Comparison of ENCODE assay signal across 10 cellular contexts in genomic region chr4:170088686-170089085, GRCh38. TPM values are rescaled to one million over a fixed set of nuclear protein-coding genes. Genes with fewer than 3 reads are reported as not detected.
DNase-seq lines count a peak whose midpoint lies in the region; ATAC-seq and TF ChIP-seq lines count a peak whose summit lies in the region.
"Had no signal": no experiment of that assay in that cellular context is flagged by ENCODE, and none has a peak within 500 bp of the region (broad histone marks: within the 10 kb centered on the region; RNA-seq: fewer than 3 reads in every experiment).

No MANE protein-coding gene starts in this region.

- no peaks in the 10 kb centered on the region for H3K79me1 ChIP-seq in H9 (ENCODE audit: insufficient read depth, low read depth, low read length, poor library complexity, severe bottlenecking)

- no peak overlapping the region for H3K14ac ChIP-seq in H9 (ENCODE audit: insufficient read depth, low read length)

- H2BK5ac ChIP-seq in H9 (ENCODE audit: insufficient read length, low read length) = no peak overlapping the region

- H3K23me2 ChIP-seq in H9 (ENCODE audit: insufficient read length, low read depth, low read length, poor library complexity, severe bottlenecking) = peaks cover 9% of the 10 kb centered on the region

- H3K9ac ChIP-seq in H9 (ENCODE audit: extremely low read depth, insufficient read length, low read length) = no peak overlapping the region

- peaks cover 17 to 18% of the 10 kb centered on the region in 2 experiments for H3K4me1 Mint-ChIP-seq in H9

- TF ChIP-seq CTCF in H9 (conservative IDR thresholded peaks at IDR 0.05) (no peak), foreskin fibroblast (IDR thresholded peaks at IDR 0.05; ENCODE audit: low read depth, low read length) (no peak)

- H3T11ph ChIP-seq in H9 (ENCODE audit: low read length) = no peak overlapping the region

- H3K27me3 ChIP-seq in H9 (ENCODE audit: insufficient read depth, low read length) = no peaks in the 10 kb centered on the region

- DNase-seq in H9 (no peak), SHP77 treated with DMSO at 0.1 percent for 48 hours (lab: John Stamatoyannopoulos, UW) (peak; percentile 13), foreskin fibroblast (no peak), skeletal muscle cell (ENCODE audit: low read depth) (no peak), hepatic stellate cell (ENCODE audit: low spot score) (no peak)
- DNase-seq: activated naive CD8-positive, alpha-beta T cell treated with anti-CD3 and anti-CD28 coated beads for 36 hours; stimulated activated naive CD4-positive, alpha-beta T cell had no signal

- H2AK5ac ChIP-seq in H9 (ENCODE audit: insufficient read length, low read length) = no peak overlapping the region

- no peaks in the 10 kb centered on the region for H3K4me1 ChIP-seq in H9 (ENCODE audit: insufficient read depth, low read length)

- no peak overlapping the region for H2BK120ac ChIP-seq in H9 (ENCODE audit: low read depth, low read length, poor library complexity, severe bottlenecking)

- ATAC-seq in GM18858 (IDR thresholded peaks at IDR 0.05; ENCODE audit: unreplicated experiment) = no peak
- ATAC-seq in GM18868 (IDR thresholded peaks at IDR 0.05; ENCODE audit: unreplicated experiment) = no peak
- ATAC-seq in HG02678 (IDR thresholded peaks at IDR 0.05; ENCODE audit: unreplicated experiment) = no peak

- H4K91ac ChIP-seq in H9 (ENCODE audit: insufficient read length, low read depth, low read length) = no peak overlapping the region

- no peak overlapping the region for H2BK20ac ChIP-seq in H9 (ENCODE audit: low read depth, low read length, poor library complexity, severe bottlenecking)

- H4K8ac ChIP-seq in H9 (replicated peaks; ENCODE audit: insufficient read length, low read depth, low read length) = no peak overlapping the region

- no peak overlapping the region for H2BK12ac ChIP-seq in H9 (ENCODE audit: insufficient read length, low read depth, low read length)

- H3K9me3 ChIP-seq in H9 (ENCODE audit: control insufficient read depth, low read depth, low read length) = no peaks in the 10 kb centered on the region

- H3K4me3 ChIP-seq in foreskin fibroblast (ENCODE audit: low read depth in 1 of 2, low read length in 2 of 2) (peak overlapping the region; percentile 65 to 73), skeletal muscle cell (ENCODE audit: low read depth, low read length) (peak overlapping the region; percentile 77)

- no CpG with 5 or more reads among the region's 2 CpGs for WGBS in H9 (ENCODE audit: extremely low coverage, insufficient read length, low lambda C conversion rate)

- H3K27ac ChIP-seq in H9 (ENCODE audit: insufficient read length, low read depth, low read length) = no peak overlapping the region

- no peaks in the 10 kb centered on the region for H4K20me1 ChIP-seq in H9 (ENCODE audit: control insufficient read depth, insufficient read depth, insufficient read length)

- H3K4me2 ChIP-seq in H9 (ENCODE audit: insufficient read depth, insufficient read length, low read length) = peak overlapping the region; percentile 88

- H4K5ac ChIP-seq in H9 (ENCODE audit: insufficient read length, low read depth, low read length) = no peak overlapping the region

- no peak overlapping the region for H3K23ac ChIP-seq in H9 (ENCODE audit: insufficient read length, low read depth, low read length)

- H3K36me3 Mint-ChIP-seq in H9 (ENCODE audit: insufficient read depth in 1 of 3, low read depth in 3 of 3) = peaks cover 9 to 40% (median 40%) of the 10 kb centered on the region in 3 experiments
- H3K36me3 Mint-ChIP-seq: activated naive CD8-positive, alpha-beta T cell treated with anti-CD3 and anti-CD28 coated beads for 36 hours had no signal

- no peaks in the 10 kb centered on the region; a peak in 1 of 5 replicates for H3K9me3 Mint-ChIP-seq in H9
- H3K9me3 Mint-ChIP-seq: activated naive CD8-positive, alpha-beta T cell treated with anti-CD3 and anti-CD28 coated beads for 36 hours had no signal

- H2BK15ac ChIP-seq in H9 (ENCODE audit: low read depth, low read length) = no peak overlapping the region

- H3K27ac Mint-ChIP-seq in H9 = no peak overlapping the region
- H3K27ac Mint-ChIP-seq: activated naive CD8-positive, alpha-beta T cell treated with anti-CD3 and anti-CD28 coated beads for 36 hours had no signal

- H3K56ac ChIP-seq in H9 (ENCODE audit: insufficient read length, low read depth, low read length) = no peak overlapping the region

- H3K27me3 Mint-ChIP-seq in H9 (ENCODE audit: low read depth) = peaks cover 10% of the 10 kb centered on the region

- H3K18ac ChIP-seq in H9 (ENCODE audit: insufficient read length, low read depth, low read length) = no peak overlapping the region

- H3K79me2 ChIP-seq in H9 (ENCODE audit: insufficient read depth, low read length) = no peaks in the 10 kb centered on the region

- no peak overlapping the region for H3K4ac ChIP-seq in H9 (ENCODE audit: low read depth, low read length)

- peak overlapping the region; percentile 84 to 93 for H3K4me3 Mint-ChIP-seq in H9

- no peak overlapping the region for H2AFZ ChIP-seq in H9 (ENCODE audit: low read length)

RNA-seq across cellular contexts. Expression of gene AADAT, which starts 1.1 kb away (rescaled TPM):
- 14.1 and 14.6 TPM in 2 replicates for total RNA-seq in H9 (2021)
